Comparison of ENCODE assay signal across 21 cellular contexts in the genomic region with DNA sequence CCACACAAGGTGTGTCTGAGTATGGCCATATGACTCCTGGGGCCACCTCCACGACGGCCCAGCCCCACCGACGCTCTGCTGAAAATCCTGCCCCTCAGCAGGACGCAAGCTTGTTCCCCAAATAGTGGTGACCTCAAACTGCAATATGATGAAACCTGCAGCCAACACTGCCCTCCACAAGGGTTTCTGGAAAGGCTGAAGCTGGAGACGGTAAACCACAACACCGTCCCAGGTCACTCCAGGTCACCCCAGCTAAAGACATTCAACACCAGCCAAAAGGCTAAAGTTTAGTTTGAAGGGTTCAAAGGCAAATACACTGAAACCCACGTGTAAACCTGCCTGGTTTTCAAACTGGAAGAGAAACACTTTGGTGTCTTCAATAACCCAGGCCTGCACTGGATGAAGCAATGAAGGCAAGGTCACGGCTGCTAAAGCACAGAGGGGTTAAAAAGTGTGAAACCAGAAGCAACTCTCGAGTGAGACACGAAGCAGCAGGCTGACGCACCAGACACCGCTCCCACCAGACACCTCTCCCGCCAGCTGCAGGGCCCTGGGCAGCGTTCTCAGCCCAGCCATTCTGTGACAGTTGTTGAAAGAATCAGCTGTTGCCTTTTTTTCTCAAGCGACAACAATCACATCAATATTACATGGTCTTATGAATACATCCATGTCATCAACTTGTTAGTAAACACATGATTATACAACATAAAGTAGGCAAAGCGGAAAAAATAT. TPM values are rescaled to one million over a fixed set of nuclear protein-coding genes. Genes with fewer than 3 reads are reported as not detected.
DNase-seq lines count a peak whose midpoint lies in the region; ATAC-seq and TF ChIP-seq lines count a peak whose summit lies in the region.
"Had no signal": no experiment of that assay in that cellular context is flagged by ENCODE, and none has a peak within 500 bp of the region (broad histone marks: within the 10 kb centered on the region; RNA-seq: fewer than 3 reads in every experiment).

No MANE protein-coding gene starts in this region.

- DNase-seq in NK-92 treated with Interleukin-12 subunit alpha and Interleukin-12 subunit beta, amount 100 ng/mL, for 24 hours (lab: John Stamatoyannopoulos, UW): peak; percentile 12
- DNase-seq in NK-92 (lab: John Stamatoyannopoulos, UW; ENCODE audit: unreplicated experiment) (no peak), NAMALWA (ENCODE audit: low spot score) (peak; percentile 79), SKM-1 treated with dmso at 0.1 percent for 144 hours (lab: John Stamatoyannopoulos, UW; ENCODE audit: unreplicated experiment) (peak; percentile 84), natural killer cell (no peak), dorsolateral prefrontal cortex (no peak), RWPE1 (ENCODE audit: low spot score) (no peak), medulla oblongata (ENCODE audit: extremely low spot score) (no peak)
- DNase-seq: activated CD4-positive, alpha-beta T cell treated with anti-CD3 and anti-CD28 coated beads for 1 hour; amygdala; HCEC 1CT; hypothalamus; NCI-H1930; stimulated activated naive CD8-positive, alpha-beta T cell treated with anti-CD3 and anti-CD28 coated beads, Interleukin-15, Interleukin-2, amounts not matched to agents 100 U/mL and 50 U/mL, for 24 hours had no signal

- H3K27ac ChIP-seq in dorsolateral prefrontal cortex (no peak overlapping the region), RWPE1 (no peak overlapping the region)
- H3K27ac ChIP-seq: A549, neutrophil, upper lobe of left lung had no signal

- H3K4me3 Mint-ChIP-seq in natural killer cell: no peak overlapping the region
- H3K4me3 Mint-ChIP-seq: CD14-positive monocyte; central memory CD8-positive, alpha-beta T cell; T-helper 2 cell treated with Interferon-gamma antibody and Interleukin-4, amounts not matched to agents 5 μg/mL and 100 μg/mL, for 36 hours had no signal

- H3K27ac Mint-ChIP-seq in natural killer cell: no peak overlapping the region
- H3K27ac Mint-ChIP-seq: T-helper 2 cell treated with Interferon-gamma antibody and Interleukin-4, amounts not matched to agents 5 μg/mL and 100 μg/mL, for 36 hours had no signal

- intact Hi-C loops in natural killer cell (cut with micrococcal nuclease) (no loop called here), dorsolateral prefrontal cortex (cut with DNase I) (no loop called here)

- POLR2A ChIA-PET in RWPE1 (lab: Yijun Ruan, JAX; ENCODE audit: low non-redundant PET): no interaction called here

- CTCF ChIA-PET in RWPE1 (lab: Yijun Ruan, JAX): interaction anchor here (0.6 to 1.0 kb wide), 3 partner anchors 10 to 639 kb away, joined by 3 to 5 read pairs (median 4); no protein-coding TSS in a partner anchor

- H3K4me1 Mint-ChIP-seq in natural killer cell: peaks cover 10 to 14% of the 10 kb centered on the region in 2 donors

- no peak overlapping the region for H3K4me3 ChIP-seq in dorsolateral prefrontal cortex
- H3K4me3 ChIP-seq: A549, upper lobe of left lung had no signal

- peaks cover 0 to 41% (median 30%) of the 10 kb centered on the region in 45 donors for H3K27me3 ChIP-seq in dorsolateral prefrontal cortex

- ATAC-seq in natural killer cell: peak; percentile 38 to 68 (median 60)
- ATAC-seq: A549; stimulated activated naive CD8-positive, alpha-beta T cell treated with anti-CD3 and anti-CD28 coated beads, Interleukin-15, Interleukin-2, amounts not matched to agents 100 U/mL and 50 U/mL, for 24 hours had no signal

- no peaks in the 10 kb centered on the region for H3K36me3 Mint-ChIP-seq in natural killer cell

- TF ChIP-seq CTCF in natural killer cell (IDR thresholded peaks at IDR 0.05) (no peak), dorsolateral prefrontal cortex (IDR thresholded peaks at IDR 0.05 in 54 of 56, conservative IDR thresholded peaks at IDR 0.05 in 2 of 56; ENCODE audit: low read depth in 1 of 56, partially characterized antibody in 56 of 56) (no peak), RWPE1 (conservative IDR thresholded peaks at IDR 0.05; ENCODE audit: low read depth) (no peak)

- H3K27me3 Mint-ChIP-seq in natural killer cell (ENCODE audit: low read depth in 2 of 2): peaks cover 0 to 10% of the 10 kb centered on the region in 2 donors

- H3K9me3 Mint-ChIP-seq in natural killer cell: no peaks in the 10 kb centered on the region
- H3K9me3 Mint-ChIP-seq: central memory CD8-positive, alpha-beta T cell; T-helper 2 cell treated with Interferon-gamma antibody and Interleukin-4, amounts not matched to agents 5 μg/mL and 100 μg/mL, for 36 hours had no signal

RNA-seq across cellular contexts. Expression of a gene that starts 1.8 kb away (rescaled TPM):
- under 1 TPM in 1 of 3 donors, not detected in 2; 0.38 TPM for total RNA-seq in natural killer cell
- total RNA-seq in dorsolateral prefrontal cortex: under 1 TPM in 1 of 120 experiments, not detected in 119; 0.35 TPM
- total RNA-seq: kidney epithelial cell had no signal

RNA-seq across cellular contexts. Expression of a gene that starts 38.8 kb away (rescaled TPM):
- total RNA-seq in natural killer cell (10 to 100 TPM; 10.8 to 16.7 (median 16.6) TPM), dorsolateral prefrontal cortex (10 to 100 TPM in 119 of 120 experiments, 1 to 10 TPM in 1; 9.6 to 20.4 (median 14.1) TPM)

Comparison
In these comparisons a context has a peak if more than half of its experiments do, and no peak if none do; other contexts are left out.
1. DNase-seq: peak in NK-92 treated with Interleukin-12 subunit alpha and Interleukin-12 subunit beta, amount 100 ng/mL, for 24 hours (single experiment), NAMALWA (single experiment) and SKM-1 treated with dmso at 0.1 percent for 144 hours (single experiment); none in NK-92 (single experiment), natural killer cell (single experiment), dorsolateral prefrontal cortex (0 of 10), RWPE1 (single experiment) and medulla oblongata (single experiment).